22 cellular contexts compared by ENCODE assay signal in the genomic region with DNA sequence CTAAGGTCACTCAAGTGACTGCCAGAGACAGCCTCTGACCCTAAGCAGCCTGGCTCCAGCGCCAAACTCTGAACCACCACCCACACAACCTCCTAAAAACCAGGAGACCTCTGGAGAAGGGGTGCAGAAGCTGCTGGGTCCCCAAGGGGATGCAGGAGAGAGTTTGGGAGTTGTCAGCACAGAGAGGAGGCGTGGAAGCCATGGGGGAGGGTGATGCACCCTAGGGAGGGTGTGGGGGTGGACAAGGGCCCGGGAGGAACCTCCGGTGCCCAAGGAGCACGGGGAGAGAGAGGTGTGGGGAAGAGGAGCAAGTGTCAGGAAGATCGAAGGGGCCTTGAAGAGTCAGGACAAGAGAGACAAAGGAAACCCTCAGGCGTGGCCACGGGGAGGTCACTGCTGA. TPM values are rescaled to one million over a fixed set of nuclear protein-coding genes. Genes with fewer than 3 reads are reported as not detected.
"Had no signal": no experiment of that assay in that cellular context is flagged by ENCODE, and none has a peak within 500 bp of the region (broad histone marks: within the 10 kb centered on the region; RNA-seq: fewer than 3 reads in every experiment).

No MANE protein-coding gene starts in this region.

- H3K27me3 Mint-ChIP-seq: activated CD4-positive, alpha-beta T cell treated with anti-CD3 and anti-CD28 coated beads, Interleukin-2, amount 10 ng/mL, durations not matched to agents 24 days and 14 days; activated T-cell treated with anti-CD3 and anti-CD28 coated beads, Interleukin-2, amount 50 U/mL, for 24 hours; naive thymus-derived CD4-positive, alpha-beta T cell; T-cell had no signal

- H3K9me3 ChIP-seq: gastrocnemius medialis, left ventricle myocardium inferior, sigmoid colon, thyroid gland had no signal

- H3K4me3 ChIP-seq: gastrocnemius medialis, left ventricle myocardium inferior, sigmoid colon, thyroid gland had no signal

- H3K36me3 ChIP-seq: gastrocnemius medialis, left ventricle myocardium inferior, sigmoid colon, thyroid gland had no signal

- H3K4me3 Mint-ChIP-seq: activated CD4-positive, alpha-beta T cell treated with anti-CD3 and anti-CD28 coated beads, Interleukin-2, amount 10 ng/mL, durations not matched to agents 24 days and 14 days; activated CD8-positive, alpha-beta T cell treated with anti-CD3 and anti-CD28 coated beads, Interleukin-2, amount 10 ng/mL, durations not matched to agents 7 days and 5 days; activated T-cell treated with anti-CD3 and anti-CD28 coated beads, Interleukin-2, amount 50 U/mL, for 24 hours; naive thymus-derived CD4-positive, alpha-beta T cell; T-cell had no signal

- H3K9me3 Mint-ChIP-seq: activated CD4-positive, alpha-beta T cell treated with anti-CD3 and anti-CD28 coated beads, Interleukin-2, amount 10 ng/mL, durations not matched to agents 24 days and 14 days; activated T-cell treated with anti-CD3 and anti-CD28 coated beads, Interleukin-2, amount 50 U/mL, for 24 hours; naive thymus-derived CD4-positive, alpha-beta T cell; T-cell had no signal

- H3K36me3 Mint-ChIP-seq: T-cell had no signal

- ATAC-seq: activated CD8-positive, alpha-beta T cell treated with anti-CD3 and anti-CD28 coated beads, Interleukin-2, amount 10 ng/mL, durations not matched to agents 7 days and 5 days; naive thymus-derived CD4-positive, alpha-beta T cell had no signal

- H3K4me1 Mint-ChIP-seq: activated CD4-positive, alpha-beta T cell treated with anti-CD3 and anti-CD28 coated beads, Interleukin-2, amount 10 ng/mL, durations not matched to agents 24 days and 14 days; naive thymus-derived CD4-positive, alpha-beta T cell had no signal

- H3K27ac Mint-ChIP-seq: activated CD4-positive, alpha-beta T cell treated with anti-CD3 and anti-CD28 coated beads, Interleukin-2, amount 10 ng/mL, durations not matched to agents 24 days and 14 days; activated CD8-positive, alpha-beta T cell treated with anti-CD3 and anti-CD28 coated beads, Interleukin-2, amount 10 ng/mL, durations not matched to agents 7 days and 5 days; activated T-cell treated with anti-CD3 and anti-CD28 coated beads, Interleukin-2, amount 50 U/mL, for 24 hours; T-cell had no signal

- FAIRE-seq: bronchial epithelial cell had no signal

- H3K27ac ChIP-seq: gastrocnemius medialis, left ventricle myocardium inferior, sigmoid colon, thyroid gland had no signal

- H3K27me3 ChIP-seq: gastrocnemius medialis, sigmoid colon, thyroid gland had no signal

- H3K4me1 ChIP-seq: gastrocnemius medialis, sigmoid colon had no signal

- DNase-seq: activated CD4-positive, alpha-beta T cell treated with anti-CD3 and anti-CD28 coated beads, Interleukin-2, amount 10 ng/mL, durations not matched to agents 24 days and 14 days; activated CD4-positive, CD25-positive, alpha-beta regulatory T cell; activated CD8-positive, alpha-beta T cell treated with anti-CD3 and anti-CD28 coated beads, Interleukin-2, amount 10 ng/mL, durations not matched to agents 7 days and 5 days; activated naive CD4-positive, alpha-beta T cell treated with anti-CD3 and anti-CD28 coated beads, Interleukin-2, amount 50 U/mL, for 16 hours; activated T-cell treated with anti-CD3 and anti-CD28 coated beads, Interleukin-2, amount 50 U/mL, for 24 hours; aorta; cerebellar nuclear complex; cortex of kidney; effector CD4-positive, alpha-beta T cell; gastrocnemius medialis; left ventricle myocardium inferior; mesendoderm; naive thymus-derived CD4-positive, alpha-beta T cell; sigmoid colon; stimulated activated CD4-positive, alpha-beta T cell treated with anti-CD3 and anti-CD28 coated beads, Interleukin-4, amount 100 ng/mL, for 4 hours; stimulated activated naive CD4-positive, alpha-beta T cell; T-cell had no signal

RNA-seq across cellular contexts. Expression of gene HIPK4, which starts 2.1 kb away (rescaled TPM):
- total RNA-seq: activated CD4-positive, alpha-beta T cell treated with anti-CD3 and anti-CD28 coated beads, Interleukin-2, amount 10 ng/mL, durations not matched to agents 24 days and 14 days; kidney epithelial cell; left ventricle myocardium inferior; mucosa of gallbladder; renal cortical epithelial cell had no signal
- polyA plus RNA-seq: naive thymus-derived CD4-positive, alpha-beta T cell had no signal
